ENCODE assay signal across 8 cellular contexts in the genomic region with DNA sequence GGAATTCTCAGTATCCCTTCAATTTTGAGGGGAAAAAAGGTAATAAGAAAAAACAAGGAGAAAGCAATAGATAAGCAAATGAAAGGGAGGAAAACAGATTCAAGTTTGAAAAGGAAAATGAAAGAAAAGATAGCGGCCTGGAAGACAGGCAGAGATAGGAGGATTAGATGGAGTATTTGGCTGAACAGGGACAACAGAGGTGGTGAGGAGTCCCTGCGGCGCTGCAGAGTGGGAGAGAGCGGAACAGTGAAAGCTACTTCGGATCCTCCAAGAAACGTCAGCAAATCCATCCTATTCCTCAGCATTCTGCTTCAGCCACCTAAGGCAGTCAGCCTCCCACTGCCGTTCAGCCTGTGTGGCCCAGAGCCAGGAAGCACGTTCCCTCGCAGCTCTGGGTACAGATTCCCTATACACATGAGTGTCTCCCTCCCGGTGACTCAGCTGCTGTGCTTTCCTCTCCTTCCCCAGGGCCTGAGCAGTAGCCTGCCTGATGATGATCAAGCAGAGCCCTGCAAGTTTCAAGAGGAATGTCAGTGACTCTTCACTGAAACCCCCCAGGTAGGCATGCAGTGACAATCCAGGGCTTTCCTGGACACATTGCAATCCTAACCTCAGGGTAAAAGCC. TPM values are rescaled to one million over a fixed set of nuclear protein-coding genes. Genes with fewer than 3 reads are reported as not detected.
DNase-seq lines count a peak whose midpoint lies in the region; ATAC-seq and TF ChIP-seq lines count a peak whose summit lies in the region.

No MANE protein-coding gene starts in this region.

- no peak overlapping the region for H3K27ac ChIP-seq in heart right ventricle

- WGBS in heart right ventricle, 2 donors, result 19 to 24% methylated on average over 10 of the region's 10 CpGs

- H3K9ac ChIP-seq in skeletal muscle satellite cell (ENCODE audit: low read depth, low read length), result peak overlapping the region; percentile 9

- no peaks in the 10 kb centered on the region for H3K9me3 Mint-ChIP-seq in activated T-helper 1 cell treated with anti-CD3 and anti-CD28 coated beads, Interleukin-12 subunit alpha, Interleukin-12 subunit beta, Interleukin-2, Interleukin-4 antibody, amounts not matched to agents 30 ng/mL and 10 ng/mL and 1 ng/mL, durations not matched to agents 14 hours and 24 hours and 36 hours

- H3K9me3 ChIP-seq in heart right ventricle, result no peaks in the 10 kb centered on the region
- H3K9me3 ChIP-seq in skeletal muscle satellite cell (replicated peaks; ENCODE audit: low read length), result no peaks in the 10 kb centered on the region

- no peaks in the 10 kb centered on the region for H3K36me3 Mint-ChIP-seq in activated T-helper 1 cell treated with anti-CD3 and anti-CD28 coated beads, Interleukin-12 subunit alpha, Interleukin-12 subunit beta, Interleukin-2, Interleukin-4 antibody, amounts not matched to agents 30 ng/mL and 10 ng/mL and 1 ng/mL, durations not matched to agents 14 hours and 24 hours and 36 hours (ENCODE audit: low read depth)

- intact Hi-C loops in heart right ventricle (cut with DNase I), result no loop called here
- intact Hi-C loops in activated T-helper 1 cell treated with anti-CD3 and anti-CD28 coated beads, Interleukin-12 subunit alpha, Interleukin-12 subunit beta, Interleukin-2, Interleukin-4 antibody, amounts not matched to agents 30 ng/mL and 10 ng/mL and 1 ng/mL, durations not matched to agents 14 hours and 24 hours and 36 hours (cut with micrococcal nuclease), result no loop called here

- no peak for TF ChIP-seq CTCF in heart right ventricle (IDR thresholded peaks at IDR 0.05)

- peaks cover under 1% of the 10 kb centered on the region for H3K4me1 Mint-ChIP-seq in activated T-helper 1 cell treated with anti-CD3 and anti-CD28 coated beads, Interleukin-12 subunit alpha, Interleukin-12 subunit beta, Interleukin-2, Interleukin-4 antibody, amounts not matched to agents 30 ng/mL and 10 ng/mL and 1 ng/mL, durations not matched to agents 14 hours and 24 hours and 36 hours (ENCODE audit: low read depth)

- H3K4me1 ChIP-seq in heart right ventricle (peaks cover 0 to 11% (median 6%) of the 10 kb centered on the region in 9 donors), skeletal muscle satellite cell (ENCODE audit: control insufficient read depth, insufficient read depth, low read length) (peaks cover 24% of the 10 kb centered on the region)

- H3K4me2 ChIP-seq in skeletal muscle satellite cell (ENCODE audit: low read length), result peak overlapping the region; percentile 73

- peaks cover 0 to 5% (median 0%) of the 10 kb centered on the region in 7 donors for H3K27me3 ChIP-seq in heart right ventricle
- H3K27me3 ChIP-seq in skeletal muscle satellite cell (ENCODE audit: control insufficient read depth, insufficient read depth, low read length), result peaks cover 10% of the 10 kb centered on the region

- H3K36me3 ChIP-seq in heart right ventricle (no peaks in the 10 kb centered on the region), skeletal muscle satellite cell (ENCODE audit: insufficient read depth, low read length) (no peaks in the 10 kb centered on the region)

- DNase-seq in HS-27A (ENCODE audit: low read depth) (peak; percentile 53), UCSD-AML1 (lab: John Stamatoyannopoulos, UW; ENCODE audit: unreplicated experiment) (peak; percentile 33), heart right ventricle (peak; percentile 31 to 49), NCI-H748 treated with DMSO at 0.1 percent for 48 hours (lab: John Stamatoyannopoulos, UW) (no peak)
- DNase-seq in activated naive CD4-positive, alpha-beta T cell treated with Interleukin-2 at 50 U/mL for 16 hours, result no peak
- DNase-seq in activated effector memory CD4-positive, alpha-beta T cell treated with anti-CD3 and anti-CD28 coated beads, Interleukin-2, amount 50 U/mL, for 16 hours, result no peak
- DNase-seq in activated T-helper 1 cell treated with anti-CD3 and anti-CD28 coated beads, Interleukin-12 subunit alpha, Interleukin-12 subunit beta, Interleukin-2, Interleukin-4 antibody, amounts not matched to agents 30 ng/mL and 10 ng/mL and 1 ng/mL, durations not matched to agents 14 hours and 24 hours and 36 hours (ENCODE audit: low spot score), result no peak

- H3K4me3 Mint-ChIP-seq in activated T-helper 1 cell treated with anti-CD3 and anti-CD28 coated beads, Interleukin-12 subunit alpha, Interleukin-12 subunit beta, Interleukin-2, Interleukin-4 antibody, amounts not matched to agents 30 ng/mL and 10 ng/mL and 1 ng/mL, durations not matched to agents 14 hours and 24 hours and 36 hours, result no peak overlapping the region

- peaks cover 6% of the 10 kb centered on the region for H3K27me3 Mint-ChIP-seq in activated T-helper 1 cell treated with anti-CD3 and anti-CD28 coated beads, Interleukin-12 subunit alpha, Interleukin-12 subunit beta, Interleukin-2, Interleukin-4 antibody, amounts not matched to agents 30 ng/mL and 10 ng/mL and 1 ng/mL, durations not matched to agents 14 hours and 24 hours and 36 hours (ENCODE audit: insufficient read depth)

- H3K27ac Mint-ChIP-seq in activated T-helper 1 cell treated with anti-CD3 and anti-CD28 coated beads, Interleukin-12 subunit alpha, Interleukin-12 subunit beta, Interleukin-2, Interleukin-4 antibody, amounts not matched to agents 30 ng/mL and 10 ng/mL and 1 ng/mL, durations not matched to agents 14 hours and 24 hours and 36 hours, result no peak overlapping the region

- peak overlapping the region in 7 of 10 donors; percentile 3 to 41 (median 39) for H3K4me3 ChIP-seq in heart right ventricle
- peak overlapping the region; percentile 37 for H3K4me3 ChIP-seq in skeletal muscle satellite cell (ENCODE audit: low read length)

- ATAC-seq in heart right ventricle, result peak; percentile 12 to 92 (median 70)

RNA-seq across cellular contexts. Expression of a gene that starts 43.4 kb away (rescaled TPM):
- 10 to 100 TPM; 29.0 to 39.9 (median 33.4) TPM for total RNA-seq in heart right ventricle
- polyA plus RNA-seq in heart right ventricle, result 10 to 100 TPM in 1 of 2 donors, 1 to 10 TPM in 1; 4.1 to 10.2 TPM
- total RNA-seq in skeletal muscle satellite cell (2012; rRNA removed), result 28.6 and 31.2 TPM in 2 replicates
- 26.8 and 29.5 TPM in 2 replicates for total RNA-seq in activated T-helper 1 cell treated with anti-CD3 and anti-CD28 coated beads, Interleukin-12 subunit alpha, Interleukin-12 subunit beta, Interleukin-2, Interleukin-4 antibody, amounts not matched to agents 30 ng/mL and 10 ng/mL and 1 ng/mL, durations not matched to agents 14 hours and 24 hours and 36 hours

Comparison
In these comparisons a context has a peak if more than half of its experiments do, and no peak if none do; other contexts are left out.
1. DNase-seq: peak in HS-27A (single experiment), UCSD-AML1 (single experiment) and heart right ventricle (2 of 2); none in activated naive CD4-positive, alpha-beta T cell treated with Interleukin-2 at 50 U/mL for 16 hours (single experiment), activated effector memory CD4-positive, alpha-beta T cell treated with anti-CD3 and anti-CD28 coated beads, Interleukin-2, amount 50 U/mL, for 16 hours (single experiment), NCI-H748 treated with DMSO at 0.1 percent for 48 hours (single experiment) and activated T-helper 1 cell treated with anti-CD3 and anti-CD28 coated beads, Interleukin-12 subunit alpha, Interleukin-12 subunit beta, Interleukin-2, Interleukin-4 antibody, amounts not matched to agents 30 ng/mL and 10 ng/mL and 1 ng/mL, durations not matched to agents 14 hours and 24 hours and 36 hours (single experiment).